Comparison of ENCODE assay signal across 1 cellular context in the genomic region with DNA sequence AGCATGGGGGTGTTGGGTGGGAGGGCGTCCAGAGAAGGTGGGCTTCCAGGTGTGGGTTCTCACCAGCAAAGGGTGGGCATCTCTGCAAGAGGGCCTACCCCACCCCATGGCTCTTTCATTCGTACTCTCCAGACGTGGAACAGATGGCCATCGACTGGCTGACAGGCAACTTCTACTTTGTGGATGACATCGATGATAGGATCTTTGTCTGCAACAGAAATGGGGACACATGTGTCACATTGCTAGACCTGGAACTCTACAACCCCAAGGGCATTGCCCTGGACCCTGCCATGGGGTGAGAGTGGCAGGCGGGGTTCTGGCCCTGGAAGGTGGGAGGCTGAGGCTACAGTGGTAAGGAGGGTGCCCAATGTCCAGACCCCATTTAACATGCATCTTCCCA.
TF ChIP-seq lines count a peak whose summit lies in the region.

No MANE protein-coding gene starts in this region.

TF ChIP-seq in IMR-90, 13 proteins besides CTCF, POLR2A, EP300 and RAD21:
- no peak for TF ChIP-seq MAZ (IDR thresholded peaks at IDR 0.05; ENCODE audit: borderline replicate concordance, low read depth, low read length)
